Comparison of ENCODE assay signal across 1 cellular context in genomic region chr18:47981830-47982229, GRCh38.
TF ChIP-seq lines count a peak whose summit lies in the region.

No MANE protein-coding gene starts in this region.

TF ChIP-seq in IMR-90, 13 proteins besides CTCF, POLR2A, EP300 and RAD21:
- TF ChIP-seq FOS (IDR thresholded peaks at IDR 0.05; ENCODE audit: low read depth, low read length) = no peak
- no peak for TF ChIP-seq ELK1 (IDR thresholded peaks at IDR 0.05; ENCODE audit: borderline replicate concordance, low read depth, low read length)
- TF ChIP-seq BHLHE40 (IDR thresholded peaks at IDR 0.05; ENCODE audit: low read depth, low read length) = no peak
- TF ChIP-seq NFE2L2 (IDR thresholded peaks at IDR 0.05; ENCODE audit: low read depth, low read length) = no peak
- TF ChIP-seq SMC3 (IDR thresholded peaks at IDR 0.05; ENCODE audit: low read depth, low read length) = no peak
- no peak for TF ChIP-seq RFX5 (IDR thresholded peaks at IDR 0.05; ENCODE audit: low read depth, low read length)
